Comparison of ENCODE assay signal across 8 cellular contexts in genomic region chrX:104136241-104137019, GRCh38. TPM values are rescaled to one million over a fixed set of nuclear protein-coding genes. Genes with fewer than 3 reads are reported as not detected.
DNase-seq lines count a peak whose midpoint lies in the region; ATAC-seq, FAIRE-seq and TF ChIP-seq lines count a peak whose summit lies in the region.

No MANE protein-coding gene starts in this region.

- no peaks in the 10 kb centered on the region for H3K36me3 ChIP-seq in bronchial epithelial cell (ENCODE audit: control insufficient read depth, insufficient read depth, low read length)

- DNase-seq in AG08395 (ENCODE audit: low spot score) (peak; percentile 88), NCI-H2081 (lab: John Stamatoyannopoulos, UW) (peak; percentile 90), UCSD-AML1 (lab: John Stamatoyannopoulos, UW; ENCODE audit: unreplicated experiment) (peak; percentile 32), bronchial epithelial cell (ENCODE audit: low read depth) (peak; percentile 64), iris pigment epithelial cell (ENCODE audit: low read depth) (peak; percentile 91)
- DNase-seq in stimulated activated CD4-positive, alpha-beta T cell treated with anti-CD3 and anti-CD28 coated beads, Interleukin-12 subunit alpha, Interleukin-12 subunit beta, amount 100 ng/mL, for 24 hours (ENCODE audit: low read depth in 2 of 2): peak; percentile 8 to 12

- no peak overlapping the region for H3K4me3 ChIP-seq in bronchial epithelial cell (ENCODE audit: low read depth, low read length)

- H3K27me3 ChIP-seq in bronchial epithelial cell (ENCODE audit: control insufficient read depth, insufficient read depth, low read length): no peaks in the 10 kb centered on the region

- ATAC-seq in GM18517 (IDR thresholded peaks at IDR 0.05; ENCODE audit: unreplicated experiment) (peak; percentile 97), HG03039 (IDR thresholded peaks at IDR 0.05; ENCODE audit: unreplicated experiment) (peak; percentile 68)

- peak; percentile 80 for FAIRE-seq in bronchial epithelial cell (lab: Jason Lieb, UNC)

- TF ChIP-seq CTCF in bronchial epithelial cell (IDR thresholded peaks at IDR 0.05; ENCODE audit: insufficient read depth, low read length, severe bottlenecking): peak; percentile 69

RNA-seq across cellular contexts. Expression of gene SLC25A53, which starts 20.4 kb away (rescaled TPM):
- 4.2 and 7.0 TPM in 2 replicates for total RNA-seq in bronchial epithelial cell

RNA-seq across cellular contexts. Expression of gene ZCCHC18, which starts 24.1 kb away (rescaled TPM):
- total RNA-seq in bronchial epithelial cell: not detected in 2 replicates

RNA-seq across cellular contexts. Expression of gene FAM199X, which starts 29.8 kb away (rescaled TPM):
- total RNA-seq in bronchial epithelial cell: 30.1 and 31.9 TPM in 2 replicates

Comparison
In these comparisons a context has a peak if more than half of its experiments do, and no peak if none do; other contexts are left out.
1. DNase-seq: peak in every context shown above with its lines; median percentile 91 in iris pigment epithelial cell; 90 in NCI-H2081; 88 in AG08395; 64 in bronchial epithelial cell; 32 in UCSD-AML1; 10 in stimulated activated CD4-positive, alpha-beta T cell treated with anti-CD3 and anti-CD28 coated beads, Interleukin-12 subunit alpha, Interleukin-12 subunit beta, amount 100 ng/mL, for 24 hours.